ENCODE assay signal across 1 cellular context in the genomic region with DNA sequence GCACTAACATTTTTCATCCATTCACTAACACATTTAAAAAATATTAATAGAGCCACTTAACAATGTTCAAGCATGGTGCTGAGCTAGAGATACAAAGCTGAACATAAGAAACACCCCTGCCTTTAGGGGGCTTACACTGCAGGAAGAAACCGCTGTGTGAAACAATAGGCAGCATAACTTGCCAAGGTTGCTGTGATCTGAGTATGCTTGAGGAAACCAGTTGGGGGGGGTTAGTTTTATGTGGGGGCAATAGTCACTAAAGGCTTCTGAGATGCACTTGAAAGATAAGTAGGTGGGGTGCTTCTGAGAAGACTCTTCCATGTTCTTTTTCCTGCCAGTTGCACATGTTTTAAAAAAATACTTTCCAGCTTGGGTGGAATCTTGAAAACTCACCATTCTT.
TF ChIP-seq lines count a peak whose summit lies in the region.

No MANE protein-coding gene starts in this region.

TF ChIP-seq in A549, 52 proteins besides CTCF, POLR2A, EP300 and RAD21 (continued from another document):
- no peak for TF ChIP-seq ZNF302 (CRISPR knock-in tag; IDR thresholded peaks at IDR 0.05)
